Comparison of ENCODE assay signal across 25 cellular contexts in genomic region chrX:68995386-68995779, GRCh38.
DNase-seq lines count a peak whose midpoint lies in the region; ATAC-seq, FAIRE-seq and TF ChIP-seq lines count a peak whose summit lies in the region.
"Had no signal": no experiment of that assay in that cellular context is flagged by ENCODE, and none has a peak within 500 bp of the region (broad histone marks: within the 10 kb centered on the region; RNA-seq: fewer than 3 reads in every experiment).

No MANE protein-coding gene starts in this region.

- FAIRE-seq in RCC 7860 (lab: Jason Lieb, UNC): no peak
- FAIRE-seq: keratinocyte, TTC549, urothelium cell line had no signal

- H3K27ac Mint-ChIP-seq in MCF 10A (ENCODE audit: low read depth, unreplicated experiment) (peak overlapping the region; percentile 17), type B pancreatic cell (peak overlapping the region; percentile 18)
- H3K27ac Mint-ChIP-seq in dendritic cell treated with granulocyte-macrophage colony-stimulating factor and Interleukin-4, amounts not matched to agents 40 ng/mL and 50 ng/mL, for 4 days: peak overlapping the region; percentile 85
- H3K27ac Mint-ChIP-seq: activated CD4-positive, alpha-beta T cell treated with anti-CD3 and anti-CD28 coated beads for 36 hours; activated CD8-positive, alpha-beta memory T cell treated with anti-CD3 and anti-CD28 coated beads, Interleukin-2, amount 10 ng/mL, durations not matched to agents 7 days and 5 days; activated naive CD8-positive, alpha-beta T cell; B cell; memory B cell; progenitor cell of endocrine pancreas had no signal

- no peaks in the 10 kb centered on the region for H3K9me3 Mint-ChIP-seq in MCF 10A (ENCODE audit: unreplicated experiment)
- no peaks in the 10 kb centered on the region for H3K9me3 Mint-ChIP-seq in dendritic cell treated with granulocyte-macrophage colony-stimulating factor and Interleukin-4, amounts not matched to agents 40 ng/mL and 50 ng/mL, for 4 days
- no peaks in the 10 kb centered on the region for H3K9me3 Mint-ChIP-seq in type B pancreatic cell

- POLR2A ChIA-PET in MCF 10A (lab: Yijun Ruan, JAX): interaction anchor here (0.6 to 4.4 kb wide), 2 partner anchors 12 to 32 kb away, joined by 3 to 13 read pairs; no protein-coding TSS in a partner anchor

- DNase-seq in MCF 10A (ENCODE audit: unreplicated experiment) (no peak), breast epithelium (ENCODE audit: low spot score in 2 of 2) (no peak), mesenteric fat pad (ENCODE audit: low spot score) (peak; percentile 69), type B pancreatic cell (ENCODE audit: extremely low spot score, unreplicated experiment) (peak; percentile 29), RCC 7860 (ENCODE audit: low spot score) (no peak)
- DNase-seq: 8988T; activated CD4-positive, alpha-beta T cell treated with anti-CD3 and anti-CD28 coated beads for 36 hours; activated CD8-positive, alpha-beta memory T cell treated with anti-CD3 and anti-CD28 coated beads, Interleukin-2, amount 10 ng/mL, durations not matched to agents 7 days and 5 days; NCI-H146; NCI-H524; nephron progenitor cell; stimulated activated CD4-positive, alpha-beta T cell treated with anti-CD3 and anti-CD28 coated beads, Interleukin-4, amount 100 ng/mL, for 4 hours; SW 1271 had no signal

- no TSS peak for BruUV-seq in MCF 10A (replicated peaks; lab: Mats Ljungman, UMichigan)

- intact Hi-C loops in MCF 10A (cut with micrococcal nuclease) (loop anchor here (5.0 kb wide), 1 partner anchor 48 kb away; no protein-coding TSS in a partner anchor), breast epithelium (cut with DNase I; ENCODE audit: low total_unique reads) (no loop called here)
- intact Hi-C loops in dendritic cell treated with granulocyte-macrophage colony-stimulating factor and Interleukin-4, amounts not matched to agents 40 ng/mL and 50 ng/mL, for 4 days (cut with micrococcal nuclease): no loop called here

- peaks cover 0 to 66% of the 10 kb centered on the region in 2 donors for H3K27me3 ChIP-seq in breast epithelium
- H3K27me3 ChIP-seq: body of pancreas, MG63 had no signal

- H3K27ac ChIP-seq in breast epithelium: peak overlapping the region in 1 of 2 donors; percentile 66

- H3K36me3 ChIP-seq in breast epithelium: no peaks in the 10 kb centered on the region
- H3K36me3 ChIP-seq: MG63 had no signal

- TF ChIP-seq CTCF in MCF 10A (IDR thresholded peaks at IDR 0.05; ENCODE audit: unreplicated experiment) (no peak), breast epithelium (IDR thresholded peaks at IDR 0.05) (no peak), type B pancreatic cell (conservative IDR thresholded peaks at IDR 0.05) (no peak)

- ATAC-seq in HG03571 (IDR thresholded peaks at IDR 0.05; ENCODE audit: unreplicated experiment) (no peak), GM21526 (IDR thresholded peaks at IDR 0.05; ENCODE audit: low FRiP score, unreplicated experiment) (no peak)
- ATAC-seq: activated CD4-positive, alpha-beta T cell treated with anti-CD3 and anti-CD28 coated beads for 36 hours; activated CD8-positive, alpha-beta memory T cell treated with anti-CD3 and anti-CD28 coated beads, Interleukin-2, amount 10 ng/mL, durations not matched to agents 7 days and 5 days had no signal

- H3K36me3 Mint-ChIP-seq in MCF 10A (ENCODE audit: insufficient read depth, unreplicated experiment): no peaks in the 10 kb centered on the region
- H3K36me3 Mint-ChIP-seq in dendritic cell treated with granulocyte-macrophage colony-stimulating factor and Interleukin-4, amounts not matched to agents 40 ng/mL and 50 ng/mL, for 4 days (ENCODE audit: low read depth): no peaks in the 10 kb centered on the region
- H3K36me3 Mint-ChIP-seq in type B pancreatic cell: no peaks in the 10 kb centered on the region
- H3K36me3 Mint-ChIP-seq: activated CD8-positive, alpha-beta memory T cell treated with anti-CD3 and anti-CD28 coated beads, Interleukin-2, amount 10 ng/mL, durations not matched to agents 7 days and 5 days; activated naive CD8-positive, alpha-beta T cell; memory B cell had no signal

- H3K4me1 Mint-ChIP-seq in MCF 10A (ENCODE audit: insufficient read depth, unreplicated experiment) (peaks cover 20% of the 10 kb centered on the region), type B pancreatic cell (ENCODE audit: unreplicated experiment) (peaks cover 18% of the 10 kb centered on the region)
- H3K4me1 Mint-ChIP-seq in dendritic cell treated with granulocyte-macrophage colony-stimulating factor and Interleukin-4, amounts not matched to agents 40 ng/mL and 50 ng/mL, for 4 days (ENCODE audit: low read depth): peaks cover 48% of the 10 kb centered on the region
- H3K4me1 Mint-ChIP-seq: activated CD4-positive, alpha-beta T cell treated with anti-CD3 and anti-CD28 coated beads for 36 hours; activated CD8-positive, alpha-beta memory T cell treated with anti-CD3 and anti-CD28 coated beads, Interleukin-2, amount 10 ng/mL, durations not matched to agents 7 days and 5 days; B cell; memory B cell had no signal

- no peaks in the 10 kb centered on the region for H3K4me1 ChIP-seq in breast epithelium

- peaks cover 43% of the 10 kb centered on the region for H3K27me3 Mint-ChIP-seq in MCF 10A (ENCODE audit: insufficient read depth, unreplicated experiment)
- H3K27me3 Mint-ChIP-seq in dendritic cell treated with granulocyte-macrophage colony-stimulating factor and Interleukin-4, amounts not matched to agents 40 ng/mL and 50 ng/mL, for 4 days: no peaks in the 10 kb centered on the region
- no peaks in the 10 kb centered on the region for H3K27me3 Mint-ChIP-seq in type B pancreatic cell
- H3K27me3 Mint-ChIP-seq: activated CD4-positive, alpha-beta T cell treated with anti-CD3 and anti-CD28 coated beads for 36 hours; activated naive CD8-positive, alpha-beta T cell had no signal

- CTCF ChIA-PET in MCF 10A (lab: Yijun Ruan, JAX): no interaction called here

- TF ChIP-seq POLR2A in breast epithelium (IDR thresholded peaks at IDR 0.05): no peak

- H3K9me3 ChIP-seq in breast epithelium: no peaks in the 10 kb centered on the region
- H3K9me3 ChIP-seq: body of pancreas, MG63 had no signal

- no peak overlapping the region for H3K4me3 ChIP-seq in breast epithelium
- H3K4me3 ChIP-seq: body of pancreas, MG63 had no signal

- H3K4me3 Mint-ChIP-seq in MCF 10A (ENCODE audit: unreplicated experiment) (no peak overlapping the region), type B pancreatic cell (no peak overlapping the region)
- H3K4me3 Mint-ChIP-seq in dendritic cell treated with granulocyte-macrophage colony-stimulating factor and Interleukin-4, amounts not matched to agents 40 ng/mL and 50 ng/mL, for 4 days: peak overlapping the region; percentile 34
- H3K4me3 Mint-ChIP-seq: activated CD4-positive, alpha-beta T cell treated with anti-CD3 and anti-CD28 coated beads for 36 hours; activated CD8-positive, alpha-beta memory T cell treated with anti-CD3 and anti-CD28 coated beads, Interleukin-2, amount 10 ng/mL, durations not matched to agents 7 days and 5 days; activated naive CD8-positive, alpha-beta T cell; B cell; memory B cell; nephron progenitor cell had no signal

Comparison
In these comparisons a context has a peak if more than half of its experiments do, and no peak if none do; other contexts are left out.
1. DNase-seq: peak in mesenteric fat pad (single experiment) and type B pancreatic cell (single experiment); none in MCF 10A (single experiment), breast epithelium (0 of 2) and RCC 7860 (single experiment).
2. H3K27ac Mint-ChIP-seq: peak in every context shown above with its lines; median percentile 85 in dendritic cell treated with granulocyte-macrophage colony-stimulating factor and Interleukin-4, amounts not matched to agents 40 ng/mL and 50 ng/mL, for 4 days; 18 in type B pancreatic cell; 17 in MCF 10A.